Comparison of ENCODE assay signal across 2 cellular contexts in genomic region chr20:4672948-4673347, GRCh38.
TF ChIP-seq lines count a peak whose summit lies in the region.

No MANE protein-coding gene starts in this region.

TF ChIP-seq in HepG2, 621 proteins besides CTCF, POLR2A, EP300 and RAD21:
- TF ChIP-seq ZNF773 (CRISPR knock-in tag; IDR thresholded peaks at IDR 0.05; ENCODE audit: borderline replicate concordance) (no peak), HOXA9 (CRISPR knock-in tag; IDR thresholded peaks at IDR 0.05; ENCODE audit: borderline replicate concordance) (no peak), FOXK2 (IDR thresholded peaks at IDR 0.05) (0 out of 2 replicates have a peak, but pooled peaks have one; percentile 18), RAD51 (IDR thresholded peaks at IDR 0.05; ENCODE audit: borderline replicate concordance) (0 out of 2 replicates have a peak, but pooled peaks have one; percentile 8), MTA3 (CRISPR knock-in tag; IDR thresholded peaks at IDR 0.05) (no peak)

TF ChIP-seq in K562, 482 proteins besides CTCF, POLR2A, EP300 and RAD21:
- TF ChIP-seq MLX (CRISPR knock-in tag; conservative IDR thresholded peaks at IDR 0.05) = no peak
- 0 out of 2 replicates have a peak, but pooled peaks have one; percentile 9 for TF ChIP-seq BCOR (IDR thresholded peaks at IDR 0.05)
